ENCODE assay signal across 7 cellular contexts in genomic region chr7:140693849-140694248, GRCh38. TPM values are rescaled to one million over a fixed set of nuclear protein-coding genes. Genes with fewer than 3 reads are reported as not detected.
A peak's percentile ranks its signal among the peaks of the same experiment; 100 is the strongest.
DNase-seq lines count a peak whose midpoint lies in the region; ATAC-seq and TF ChIP-seq lines count a peak whose summit lies in the region.
"Not testable (repeated sequence)": the region's sequence is repeated elsewhere in the genome, so short reads cannot be mapped to it uniquely, and the experiment has no call there.
"Had no signal": no experiment of that assay in that cellular context is flagged by ENCODE, and none has a peak within 500 bp of the region (broad histone marks: within the 10 kb centered on the region; RNA-seq: fewer than 3 reads in every experiment).

No MANE protein-coding gene starts in this region.

- not testable (repeated sequence) for H3K9me3 ChIP-seq in T-helper 17 cell (ENCODE audit: control insufficient read depth, low read length, poor library complexity, severe bottlenecking); right atrium auricular region

- H3K27me3 Mint-ChIP-seq in T-helper 17 cell; central memory CD8-positive, alpha-beta T cell; osteocyte (ENCODE audit: unreplicated experiment): not testable (repeated sequence)

- TF ChIP-seq CTCF in right atrium auricular region (IDR thresholded peaks at IDR 0.05); osteocyte (IDR thresholded peaks at IDR 0.05): not testable (repeated sequence)

- H3K4me3 Mint-ChIP-seq in T-helper 17 cell; central memory CD8-positive, alpha-beta T cell; osteocyte (ENCODE audit: unreplicated experiment): not testable (repeated sequence)

- not testable (repeated sequence) for H3K4me3 ChIP-seq in right atrium auricular region

- H3K9me3 Mint-ChIP-seq in central memory CD8-positive, alpha-beta T cell; osteocyte (ENCODE audit: unreplicated experiment): not testable (repeated sequence)

- not testable (repeated sequence) for H3K27me3 ChIP-seq in right atrium auricular region

- not testable (repeated sequence) for H3K27ac ChIP-seq in right atrium auricular region

- DNase-seq in T-helper 17 cell; central memory CD8-positive, alpha-beta T cell (ENCODE audit: low spot score in 2 of 2): not testable (repeated sequence)
- DNase-seq in right atrium auricular region (ENCODE audit: low spot score), result peak; percentile 54
- DNase-seq in mesenteric fat pad (ENCODE audit: low spot score), result peak; percentile 85
- peak; percentile 49 for DNase-seq in osteocyte (ENCODE audit: extremely low spot score, unreplicated experiment)

- peaks cover 27% of the 10 kb centered on the region for H3K4me1 Mint-ChIP-seq in T-helper 17 cell
- H3K4me1 Mint-ChIP-seq in central memory CD8-positive, alpha-beta T cell, result peaks cover 20% of the 10 kb centered on the region
- peaks cover 20% of the 10 kb centered on the region for H3K4me1 Mint-ChIP-seq in osteocyte (ENCODE audit: unreplicated experiment)

- not testable (repeated sequence) for ATAC-seq in T-helper 17 cell; central memory CD8-positive, alpha-beta T cell (replicated peaks; ENCODE audit: extremely low read depth, poor library complexity, severe bottlenecking)

- peaks cover 0 to 21% of the 10 kb centered on the region in 2 donors for H3K4me1 ChIP-seq in right atrium auricular region

- H3K36me3 ChIP-seq in right atrium auricular region, result peaks cover 21% of the 10 kb centered on the region

- not testable (repeated sequence) for H3K36me3 Mint-ChIP-seq in T-helper 17 cell (ENCODE audit: low read depth)
- H3K36me3 Mint-ChIP-seq in central memory CD8-positive, alpha-beta T cell (ENCODE audit: insufficient read depth), result peaks cover 12% of the 10 kb centered on the region
- peaks cover 14% of the 10 kb centered on the region for H3K36me3 Mint-ChIP-seq in osteocyte (ENCODE audit: unreplicated experiment)

- H3K27ac Mint-ChIP-seq in T-helper 17 cell, result peak overlapping the region; percentile 98
- H3K27ac Mint-ChIP-seq in central memory CD8-positive, alpha-beta T cell (ENCODE audit: low read depth), result peak overlapping the region; percentile 53
- H3K27ac Mint-ChIP-seq in osteocyte (ENCODE audit: unreplicated experiment), result not testable (repeated sequence)

RNA-seq across cellular contexts. Expression of gene NDUFB2, which starts 2.7 kb away (rescaled TPM):
- 100 to 1,000 TPM in 1 of 2 donors, 10 to 100 TPM in 1; 92.5 to 109 TPM for total RNA-seq in T-helper 17 cell
- 100 to 1,000 TPM; 397 to 767 TPM for total RNA-seq in right atrium auricular region
- total RNA-seq in mesenteric fat pad, result 202 TPM
- 177 and 184 TPM in 2 replicates for total RNA-seq in osteocyte

RNA-seq across cellular contexts. Expression of gene ADCK2, which starts 21.1 kb away (rescaled TPM):
- 10 to 100 TPM; 12.7 to 17.9 TPM for total RNA-seq in T-helper 17 cell
- total RNA-seq in right atrium auricular region, result 10 to 100 TPM; 16.6 to 21.8 TPM
- 13.3 TPM for total RNA-seq in mesenteric fat pad
- total RNA-seq in osteocyte, result 25.7 and 26.1 TPM in 2 replicates

RNA-seq across cellular contexts. Expression of gene DENND2A, which starts 53.2 kb away (rescaled TPM):
- total RNA-seq in T-helper 17 cell (not detected), right atrium auricular region (10 to 100 TPM in 1 of 2 donors, 1 to 10 TPM in 1; 9.2 to 10.5 TPM), mesenteric fat pad (24.6 TPM), osteocyte (53.3 and 56.6 TPM in 2 replicates)
- total RNA-seq: Calu3; CD4-positive, CD25-positive, alpha-beta regulatory T cell had no signal

Comparison
In these comparisons a context has a peak if more than half of its experiments do, and no peak if none do; other contexts are left out.
1. RNA of gene DENND2A, which starts 53.2 kb away (total RNA-seq): 53.3 to 56.6 TPM in osteocyte, 24.6 TPM in mesenteric fat pad (single experiment) and 9.2 to 10.5 TPM in right atrium auricular region; not detected in T-helper 17 cell; every median in the first group is over 4 times any median in the second.